26 cellular contexts compared by ENCODE assay signal in genomic region chr9:77959803-77960202, GRCh38.
"Had no signal": no experiment of that assay in that cellular context is flagged by ENCODE, and none has a peak within 500 bp of the region (broad histone marks: within the 10 kb centered on the region; RNA-seq: fewer than 3 reads in every experiment).

No MANE protein-coding gene starts in this region.

- H3K27ac Mint-ChIP-seq: activated CD4-positive, alpha-beta memory T cell treated with anti-CD3 and anti-CD28 coated beads for 36 hours; activated CD4-positive, alpha-beta T cell treated with anti-CD3 and anti-CD28 coated beads, Interleukin-2, amount 10 ng/mL, durations not matched to agents 24 days and 14 days; activated naive CD4-positive, alpha-beta T cell treated with anti-CD3 and anti-CD28 coated beads, Interleukin-2, amount 10 ng/mL, durations not matched to agents 7 days and 5 days; activated naive CD8-positive, alpha-beta T cell treated with anti-CD3 and anti-CD28 coated beads, Interleukin-2, amount 10 ng/mL, durations not matched to agents 7 days and 5 days; activated T-helper 1 cell treated with anti-CD3 and anti-CD28 coated beads, Interleukin-12 subunit alpha, Interleukin-12 subunit beta, Interleukin-2, Interleukin-4 antibody, amounts not matched to agents 30 ng/mL and 10 ng/mL and 1 ng/mL, durations not matched to agents 14 hours and 24 hours and 36 hours; T-helper 17 cell had no signal

- H3K36me3 Mint-ChIP-seq: activated CD4-positive, alpha-beta memory T cell treated with anti-CD3 and anti-CD28 coated beads for 36 hours; naive B cell had no signal

- H3K27me3 ChIP-seq: heart right ventricle, suprapubic skin, transverse colon had no signal

- DNase-seq: activated CD4-positive, alpha-beta memory T cell treated with anti-CD3 and anti-CD28 coated beads for 36 hours; activated CD4-positive, alpha-beta T cell treated with anti-CD3 and anti-CD28 coated beads, Interleukin-2, amount 10 ng/mL, durations not matched to agents 24 days and 14 days; activated CD4-positive, CD25-positive, alpha-beta regulatory T cell treated with anti-CD3 and anti-CD28 coated beads, Interleukin-2, amount 50 U/mL, for 72 hours; activated CD8-positive, alpha-beta memory T cell treated with anti-CD3 and anti-CD28 coated beads, Interleukin-2, amount 50 U/mL, for 4 hours; activated effector memory CD4-positive, alpha-beta T cell treated with anti-CD3 and anti-CD28 coated beads, Interleukin-2, amount 50 U/mL, for 16 hours; activated naive CD4-positive, alpha-beta T cell treated with anti-CD3 and anti-CD28 coated beads, Interleukin-2, amount 10 ng/mL, durations not matched to agents 7 days and 5 days; activated naive CD8-positive, alpha-beta T cell treated with anti-CD3 and anti-CD28 coated beads, Interleukin-2, amount 10 ng/mL, durations not matched to agents 7 days and 5 days; activated T-cell treated with anti-CD3 and anti-CD28 coated beads, Interleukin-2, amount 50 U/mL, for 1 hour; caudate nucleus; foreskin fibroblast; heart right ventricle; left ventricle myocardium superior; naive B cell; occipital lobe; right cardiac atrium; stimulated activated CD4-positive, alpha-beta T cell treated with anti-CD3 and anti-CD28 coated beads, Interleukin-15, amount 100 ng/mL, for 24 hours; stimulated activated CD4-positive, alpha-beta T cell treated with anti-CD3 and anti-CD28 coated beads, Interleukin-2, amount 100 ng/mL, for 24 hours; stimulated activated naive CD4-positive, alpha-beta T cell; T-helper 17 cell; T1000; transverse colon; WERI-Rb-1 had no signal

- H3K4me3 ChIP-seq: heart right ventricle, suprapubic skin, transverse colon had no signal

- H3K27me3 Mint-ChIP-seq: activated CD4-positive, alpha-beta memory T cell treated with anti-CD3 and anti-CD28 coated beads for 36 hours; activated CD4-positive, alpha-beta T cell treated with anti-CD3 and anti-CD28 coated beads, Interleukin-2, amount 10 ng/mL, durations not matched to agents 24 days and 14 days; activated naive CD4-positive, alpha-beta T cell treated with anti-CD3 and anti-CD28 coated beads, Interleukin-2, amount 10 ng/mL, durations not matched to agents 7 days and 5 days; activated naive CD8-positive, alpha-beta T cell treated with anti-CD3 and anti-CD28 coated beads, Interleukin-2, amount 10 ng/mL, durations not matched to agents 7 days and 5 days; T-helper 17 cell had no signal

- H3K36me3 ChIP-seq: heart right ventricle, suprapubic skin, transverse colon, WERI-Rb-1 had no signal

- H3K27ac ChIP-seq: suprapubic skin, transverse colon, WERI-Rb-1 had no signal

- H3K9me3 Mint-ChIP-seq: activated CD4-positive, alpha-beta memory T cell treated with anti-CD3 and anti-CD28 coated beads for 36 hours; activated CD4-positive, alpha-beta T cell treated with anti-CD3 and anti-CD28 coated beads, Interleukin-2, amount 10 ng/mL, durations not matched to agents 24 days and 14 days; activated naive CD4-positive, alpha-beta T cell treated with anti-CD3 and anti-CD28 coated beads, Interleukin-2, amount 10 ng/mL, durations not matched to agents 7 days and 5 days; activated T-helper 1 cell treated with anti-CD3 and anti-CD28 coated beads, Interleukin-12 subunit alpha, Interleukin-12 subunit beta, Interleukin-2, Interleukin-4 antibody, amounts not matched to agents 30 ng/mL and 10 ng/mL and 1 ng/mL, durations not matched to agents 14 hours and 24 hours and 36 hours; naive B cell had no signal

- H3K9me3 ChIP-seq: suprapubic skin, transverse colon had no signal

- H3K4me3 Mint-ChIP-seq: activated CD4-positive, alpha-beta memory T cell treated with anti-CD3 and anti-CD28 coated beads for 36 hours; activated CD4-positive, alpha-beta T cell treated with anti-CD3 and anti-CD28 coated beads, Interleukin-2, amount 10 ng/mL, durations not matched to agents 24 days and 14 days; activated naive CD4-positive, alpha-beta T cell treated with anti-CD3 and anti-CD28 coated beads, Interleukin-2, amount 10 ng/mL, durations not matched to agents 7 days and 5 days; activated naive CD8-positive, alpha-beta T cell treated with anti-CD3 and anti-CD28 coated beads, Interleukin-2, amount 10 ng/mL, durations not matched to agents 7 days and 5 days; activated T-helper 1 cell treated with anti-CD3 and anti-CD28 coated beads, Interleukin-12 subunit alpha, Interleukin-12 subunit beta, Interleukin-2, Interleukin-4 antibody, amounts not matched to agents 30 ng/mL and 10 ng/mL and 1 ng/mL, durations not matched to agents 14 hours and 24 hours and 36 hours; naive B cell; neural crest cell; T-helper 17 cell had no signal

- ATAC-seq: esophagus mucosa, heart right ventricle, left ventricle myocardium superior, T-helper 17 cell had no signal
